8 cellular contexts compared by ENCODE assay signal in genomic region chr4:25925486-25926201, GRCh38. TPM values are rescaled to one million over a fixed set of nuclear protein-coding genes. Genes with fewer than 3 reads are reported as not detected.
DNase-seq lines count a peak whose midpoint lies in the region; ATAC-seq and TF ChIP-seq lines count a peak whose summit lies in the region.

No MANE protein-coding gene starts in this region.

- no peaks in the 10 kb centered on the region for H3K4me1 ChIP-seq in ectodermal cell (ENCODE audit: control insufficient read depth, insufficient read depth, low read length)

- TF ChIP-seq CTCF in AG04450 (IDR thresholded peaks at IDR 0.05; ENCODE audit: low read depth, low read length), result peak; percentile 74

- H3K27me3 ChIP-seq in AG04450 (ENCODE audit: control insufficient read depth, insufficient read depth, low read length) (no peaks in the 10 kb centered on the region), ectodermal cell (ENCODE audit: control insufficient read depth, insufficient read depth, low read length, poor library complexity, severe bottlenecking) (no peaks in the 10 kb centered on the region)

- H3K9me3 ChIP-seq in AG04450 (ENCODE audit: control insufficient read depth, insufficient read depth, low read length), result no peaks in the 10 kb centered on the region
- no peaks in the 10 kb centered on the region for H3K9me3 ChIP-seq in ectodermal cell (ENCODE audit: control insufficient read depth, low read length)

- POLR2A ChIA-PET in AG04450 (lab: Yijun Ruan, JAX), result no interaction called here

- WGBS in ectodermal cell, 2 experiments, result 61 to 64% methylated on average over 6 to 11 of the region's 11 CpGs

- H3K27ac ChIP-seq in AG04450 (ENCODE audit: low read depth, low read length) (no peak overlapping the region), ectodermal cell (ENCODE audit: insufficient read depth, low read depth, low read length, poor library complexity, severe bottlenecking) (peak overlapping the region; percentile 12)

- H3K36me3 ChIP-seq in ectodermal cell (ENCODE audit: control insufficient read depth, insufficient read depth, low read length), result no peaks in the 10 kb centered on the region

- H3K4me3 ChIP-seq in AG04450 (ENCODE audit: low read depth, low read length) (no peak overlapping the region), ectodermal cell (ENCODE audit: insufficient read depth, low read depth, low read length) (no peak overlapping the region)

- DNase-seq in AG04450 (ENCODE audit: low read depth, low spot score) (no peak), GM03348 (ENCODE audit: low spot score) (peak; percentile 51), OCI-M1 (lab: John Stamatoyannopoulos, UW) (peak; percentile 63), mucosa of gallbladder (ENCODE audit: low spot score) (peak; percentile 28), left lobe of liver (ENCODE audit: low spot score) (no peak)

- CTCF ChIA-PET in AG04450 (lab: Charles Lee), result interaction anchor here (0.6 to 1.4 kb wide), 5 partner anchors 17 to 475 kb away, joined by 3 read pairs; no protein-coding TSS in a partner anchor

- ATAC-seq in HG03095 (IDR thresholded peaks at IDR 0.05; ENCODE audit: unreplicated experiment) (peak; percentile 70), left lobe of liver (no peak), GM21367 (IDR thresholded peaks at IDR 0.05; ENCODE audit: unreplicated experiment) (no peak)

RNA-seq across cellular contexts. Expression of gene SMIM20, which starts 11.6 kb away (rescaled TPM):
- 38.6 and 55.5 TPM in 2 replicates for polyA plus RNA-seq in AG04450 (2011; rRNA removed)
- 3.6 and 8.5 TPM in 2 replicates for polyA minus RNA-seq in AG04450 (2011; rRNA and poly(A)+ RNA removed)
- polyA plus RNA-seq in ectodermal cell (2013, experiment 1 of 4), result 58.2 TPM
- polyA plus RNA-seq in ectodermal cell (2013, experiment 2 of 4), result 49.8 TPM
- polyA plus RNA-seq in ectodermal cell (2013, experiment 3 of 4), result 62.3 TPM
- 67.2 TPM for polyA plus RNA-seq in ectodermal cell (2013, experiment 4 of 4)
- total RNA-seq in mucosa of gallbladder (34.0 TPM), left lobe of liver (20.4 TPM)

Comparison
In these comparisons a context has a peak if more than half of its experiments do, and no peak if none do; other contexts are left out.
1. DNase-seq: peak in GM03348 (single experiment), OCI-M1 (single experiment) and mucosa of gallbladder (single experiment); none in AG04450 (single experiment) and left lobe of liver (single experiment).